Comparison of ENCODE assay signal across 2 cellular contexts in the genomic region with DNA sequence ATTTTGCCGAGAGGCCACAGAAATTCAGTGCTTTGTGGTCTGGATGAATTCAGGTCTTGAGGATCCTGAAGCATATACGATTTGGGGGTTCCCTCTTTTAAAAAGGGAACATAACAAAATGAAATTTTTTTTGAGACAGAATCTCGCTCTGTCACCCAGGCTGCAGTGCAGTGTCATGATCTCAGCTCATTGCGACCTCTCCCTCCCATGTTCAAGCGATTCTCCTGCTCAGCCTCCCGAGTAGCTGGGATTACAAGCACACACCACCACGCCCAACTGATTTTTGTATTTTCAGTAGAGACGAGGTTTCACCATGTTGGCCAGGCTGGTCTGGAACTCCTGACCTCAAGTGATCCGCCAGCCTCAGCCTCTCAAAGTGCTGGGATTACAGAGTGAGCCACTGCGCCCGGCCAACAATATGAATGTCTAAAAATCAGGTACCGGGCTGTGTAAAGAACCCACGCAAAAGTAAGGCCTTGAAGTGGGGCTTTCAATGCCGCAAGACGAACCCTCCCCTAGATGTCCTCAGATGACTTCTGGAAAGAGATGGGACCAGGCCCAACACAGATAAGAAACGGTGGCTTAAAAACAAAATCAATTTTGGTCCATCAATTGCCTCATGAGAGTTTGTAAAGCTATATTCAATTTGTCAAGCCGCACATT.
TF ChIP-seq lines count a peak whose summit lies in the region.

No MANE protein-coding gene starts in this region.

TF ChIP-seq in GM23338, 12 proteins besides CTCF, POLR2A, EP300 and RAD21 (continued from another document):
- TF ChIP-seq, protein P1, sequence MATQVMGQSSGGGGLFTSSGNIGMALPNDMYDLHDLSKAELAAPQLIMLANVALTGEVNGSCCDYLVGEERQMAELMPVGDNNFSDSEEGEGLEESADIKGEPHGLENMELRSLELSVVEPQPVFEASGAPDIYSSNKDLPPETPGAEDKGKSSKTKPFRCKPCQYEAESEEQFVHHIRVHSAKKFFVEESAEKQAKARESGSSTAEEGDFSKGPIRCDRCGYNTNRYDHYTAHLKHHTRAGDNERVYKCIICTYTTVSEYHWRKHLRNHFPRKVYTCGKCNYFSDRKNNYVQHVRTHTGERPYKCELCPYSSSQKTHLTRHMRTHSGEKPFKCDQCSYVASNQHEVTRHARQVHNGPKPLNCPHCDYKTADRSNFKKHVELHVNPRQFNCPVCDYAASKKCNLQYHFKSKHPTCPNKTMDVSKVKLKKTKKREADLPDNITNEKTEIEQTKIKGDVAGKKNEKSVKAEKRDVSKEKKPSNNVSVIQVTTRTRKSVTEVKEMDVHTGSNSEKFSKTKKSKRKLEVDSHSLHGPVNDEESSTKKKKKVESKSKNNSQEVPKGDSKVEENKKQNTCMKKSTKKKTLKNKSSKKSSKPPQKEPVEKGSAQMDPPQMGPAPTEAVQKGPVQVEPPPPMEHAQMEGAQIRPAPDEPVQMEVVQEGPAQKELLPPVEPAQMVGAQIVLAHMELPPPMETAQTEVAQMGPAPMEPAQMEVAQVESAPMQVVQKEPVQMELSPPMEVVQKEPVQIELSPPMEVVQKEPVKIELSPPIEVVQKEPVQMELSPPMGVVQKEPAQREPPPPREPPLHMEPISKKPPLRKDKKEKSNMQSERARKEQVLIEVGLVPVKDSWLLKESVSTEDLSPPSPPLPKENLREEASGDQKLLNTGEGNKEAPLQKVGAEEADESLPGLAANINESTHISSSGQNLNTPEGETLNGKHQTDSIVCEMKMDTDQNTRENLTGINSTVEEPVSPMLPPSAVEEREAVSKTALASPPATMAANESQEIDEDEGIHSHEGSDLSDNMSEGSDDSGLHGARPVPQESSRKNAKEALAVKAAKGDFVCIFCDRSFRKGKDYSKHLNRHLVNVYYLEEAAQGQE (IDR thresholded peaks at IDR 0.05; ENCODE audit: unreplicated experiment), result no peak

TF ChIP-seq in K562, 482 proteins besides CTCF, POLR2A, EP300 and RAD21 (continued from another document and continues in another):
- TF ChIP-seq, protein P2, sequence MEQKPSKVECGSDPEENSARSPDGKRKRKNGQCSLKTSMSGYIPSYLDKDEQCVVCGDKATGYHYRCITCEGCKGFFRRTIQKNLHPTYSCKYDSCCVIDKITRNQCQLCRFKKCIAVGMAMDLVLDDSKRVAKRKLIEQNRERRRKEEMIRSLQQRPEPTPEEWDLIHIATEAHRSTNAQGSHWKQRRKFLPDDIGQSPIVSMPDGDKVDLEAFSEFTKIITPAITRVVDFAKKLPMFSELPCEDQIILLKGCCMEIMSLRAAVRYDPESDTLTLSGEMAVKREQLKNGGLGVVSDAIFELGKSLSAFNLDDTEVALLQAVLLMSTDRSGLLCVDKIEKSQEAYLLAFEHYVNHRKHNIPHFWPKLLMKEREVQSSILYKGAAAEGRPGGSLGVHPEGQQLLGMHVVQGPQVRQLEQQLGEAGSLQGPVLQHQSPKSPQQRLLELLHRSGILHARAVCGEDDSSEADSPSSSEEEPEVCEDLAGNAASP (IDR thresholded peaks at IDR 0.05), result peak; percentile 80
- no peak for TF ChIP-seq ZNF717 (CRISPR knock-in tag; IDR thresholded peaks at IDR 0.05)
- TF ChIP-seq GABPA (tag; conservative IDR thresholded peaks at IDR 0.05; ENCODE audit: low read depth), result no peak
- peak; percentile 79 for TF ChIP-seq NFIC (IDR thresholded peaks at IDR 0.05)
- TF ChIP-seq TRIM24 (IDR thresholded peaks at IDR 0.05), result 0 out of 4 replicates have a peak, but pooled peaks of 1 of the 2 experiments have one; percentile 21
- TF ChIP-seq GTF2E2 (tag; IDR thresholded peaks at IDR 0.05), result no peak
- TF ChIP-seq GATAD2B (IDR thresholded peaks at IDR 0.05; ENCODE audit: borderline replicate concordance), result no peak
- no peak for TF ChIP-seq ZBED1 (IDR thresholded peaks at IDR 0.05)
- TF ChIP-seq, protein P3, sequence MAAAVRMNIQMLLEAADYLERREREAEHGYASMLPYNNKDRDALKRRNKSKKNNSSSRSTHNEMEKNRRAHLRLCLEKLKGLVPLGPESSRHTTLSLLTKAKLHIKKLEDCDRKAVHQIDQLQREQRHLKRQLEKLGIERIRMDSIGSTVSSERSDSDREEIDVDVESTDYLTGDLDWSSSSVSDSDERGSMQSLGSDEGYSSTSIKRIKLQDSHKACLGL (CRISPR knock-in tag; IDR thresholded peaks at IDR 0.05; ENCODE audit: borderline replicate concordance, poor library complexity, severe bottlenecking), result no peak
- no peak for TF ChIP-seq FOXK2 (conservative IDR thresholded peaks at IDR 0.05 in 1 of 2, IDR thresholded peaks at IDR 0.05 in 1 of 2; ENCODE audit: low read depth in 2 of 2)
- no peak for TF ChIP-seq ZC3H4 (CRISPR knock-in tag; IDR thresholded peaks at IDR 0.05; ENCODE audit: borderline replicate concordance)
- TF ChIP-seq ZNF354B (CRISPR knock-in tag; IDR thresholded peaks at IDR 0.05), result no peak
- no peak for TF ChIP-seq PYGO2 (tag; IDR thresholded peaks at IDR 0.05)
- TF ChIP-seq NFE2L1 (tag; IDR thresholded peaks at IDR 0.05; ENCODE audit: borderline replicate concordance, low read depth), result no peak
- TF ChIP-seq, protein P1 (CRISPR knock-in tag; IDR thresholded peaks at IDR 0.05; ENCODE audit: low read depth), result no peak
- TF ChIP-seq MXI1 (IDR thresholded peaks at IDR 0.05; ENCODE audit: low read depth, low read length), result no peak
- TF ChIP-seq ZNF584 (CRISPR knock-in tag; IDR thresholded peaks at IDR 0.05; ENCODE audit: low read depth), result no peak
- no peak for TF ChIP-seq ZNF134 (CRISPR knock-in tag; conservative IDR thresholded peaks at IDR 0.05)
- peak; percentile 19; the same call in 1 of the 2 replicates for TF ChIP-seq NCOA1 (IDR thresholded peaks at IDR 0.05; ENCODE audit: low read depth)
- TF ChIP-seq, protein P4, sequence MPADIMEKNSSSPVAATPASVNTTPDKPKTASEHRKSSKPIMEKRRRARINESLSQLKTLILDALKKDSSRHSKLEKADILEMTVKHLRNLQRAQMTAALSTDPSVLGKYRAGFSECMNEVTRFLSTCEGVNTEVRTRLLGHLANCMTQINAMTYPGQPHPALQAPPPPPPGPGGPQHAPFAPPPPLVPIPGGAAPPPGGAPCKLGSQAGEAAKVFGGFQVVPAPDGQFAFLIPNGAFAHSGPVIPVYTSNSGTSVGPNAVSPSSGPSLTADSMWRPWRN (IDR thresholded peaks at IDR 0.05; ENCODE audit: low read depth), result no peak
- TF ChIP-seq MTF1 (CRISPR knock-in tag; IDR thresholded peaks at IDR 0.05; ENCODE audit: borderline replicate concordance), result no peak
- TF ChIP-seq HSF4 (CRISPR knock-in tag; IDR thresholded peaks at IDR 0.05; ENCODE audit: borderline replicate concordance), result no peak
- TF ChIP-seq CEBPG (CRISPR knock-in tag; IDR thresholded peaks at IDR 0.05), result no peak
- no peak for TF ChIP-seq CEBPG (tag; conservative IDR thresholded peaks at IDR 0.05 in 1 of 2, IDR thresholded peaks at IDR 0.05 in 1 of 2)
- TF ChIP-seq BACH1 (tag; IDR thresholded peaks at IDR 0.05), result 0 out of 2 replicates have a peak, but pooled peaks have one; percentile 31
- TF ChIP-seq SP2 (IDR thresholded peaks at IDR 0.05; ENCODE audit: extremely low read depth, low read depth, low read length, poor library complexity, severe bottlenecking), result no peak
- TF ChIP-seq NR4A1 (CRISPR knock-in tag; IDR thresholded peaks at IDR 0.05), result no peak
- TF ChIP-seq NR4A1 (tag; IDR thresholded peaks at IDR 0.05), result 0 out of 2 replicates have a peak, but pooled peaks have one; percentile 43
- 0 out of 2 replicates have a peak, but pooled peaks have one; percentile 46 for TF ChIP-seq EGR1 (conservative IDR thresholded peaks at IDR 0.05)
- peak; percentile 44; the same call in 1 of the 2 replicates for TF ChIP-seq DPF2 (IDR thresholded peaks at IDR 0.05)
- TF ChIP-seq LEF1 (IDR thresholded peaks at IDR 0.05), result no peak
- TF ChIP-seq SREBF1 (IDR thresholded peaks at IDR 0.05; ENCODE audit: borderline replicate concordance, low read depth, low read length), result no peak
- TF ChIP-seq, protein P5, sequence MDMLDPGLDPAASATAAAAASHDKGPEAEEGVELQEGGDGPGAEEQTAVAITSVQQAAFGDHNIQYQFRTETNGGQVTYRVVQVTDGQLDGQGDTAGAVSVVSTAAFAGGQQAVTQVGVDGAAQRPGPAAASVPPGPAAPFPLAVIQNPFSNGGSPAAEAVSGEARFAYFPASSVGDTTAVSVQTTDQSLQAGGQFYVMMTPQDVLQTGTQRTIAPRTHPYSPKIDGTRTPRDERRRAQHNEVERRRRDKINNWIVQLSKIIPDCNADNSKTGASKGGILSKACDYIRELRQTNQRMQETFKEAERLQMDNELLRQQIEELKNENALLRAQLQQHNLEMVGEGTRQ (CRISPR knock-in tag; IDR thresholded peaks at IDR 0.05), result no peak
- TF ChIP-seq SRSF7 (optimal IDR thresholded peaks at IDR 0.05; ENCODE audit: low read depth, low read length), result no peak
- 0 out of 2 replicates have a peak, but pooled peaks have one; percentile 27 for TF ChIP-seq FOSL1 (tag; conservative IDR thresholded peaks at IDR 0.05)
- TF ChIP-seq, protein P6, sequence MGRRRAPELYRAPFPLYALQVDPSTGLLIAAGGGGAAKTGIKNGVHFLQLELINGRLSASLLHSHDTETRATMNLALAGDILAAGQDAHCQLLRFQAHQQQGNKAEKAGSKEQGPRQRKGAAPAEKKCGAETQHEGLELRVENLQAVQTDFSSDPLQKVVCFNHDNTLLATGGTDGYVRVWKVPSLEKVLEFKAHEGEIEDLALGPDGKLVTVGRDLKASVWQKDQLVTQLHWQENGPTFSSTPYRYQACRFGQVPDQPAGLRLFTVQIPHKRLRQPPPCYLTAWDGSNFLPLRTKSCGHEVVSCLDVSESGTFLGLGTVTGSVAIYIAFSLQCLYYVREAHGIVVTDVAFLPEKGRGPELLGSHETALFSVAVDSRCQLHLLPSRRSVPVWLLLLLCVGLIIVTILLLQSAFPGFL (CRISPR knock-in tag; IDR thresholded peaks at IDR 0.05), result no peak
- no peak for TF ChIP-seq HLTF (IDR thresholded peaks at IDR 0.05)
- TF ChIP-seq RBM15 (IDR thresholded peaks at IDR 0.05; ENCODE audit: insufficient read depth, low read length), result no peak
- TF ChIP-seq, protein P7, sequence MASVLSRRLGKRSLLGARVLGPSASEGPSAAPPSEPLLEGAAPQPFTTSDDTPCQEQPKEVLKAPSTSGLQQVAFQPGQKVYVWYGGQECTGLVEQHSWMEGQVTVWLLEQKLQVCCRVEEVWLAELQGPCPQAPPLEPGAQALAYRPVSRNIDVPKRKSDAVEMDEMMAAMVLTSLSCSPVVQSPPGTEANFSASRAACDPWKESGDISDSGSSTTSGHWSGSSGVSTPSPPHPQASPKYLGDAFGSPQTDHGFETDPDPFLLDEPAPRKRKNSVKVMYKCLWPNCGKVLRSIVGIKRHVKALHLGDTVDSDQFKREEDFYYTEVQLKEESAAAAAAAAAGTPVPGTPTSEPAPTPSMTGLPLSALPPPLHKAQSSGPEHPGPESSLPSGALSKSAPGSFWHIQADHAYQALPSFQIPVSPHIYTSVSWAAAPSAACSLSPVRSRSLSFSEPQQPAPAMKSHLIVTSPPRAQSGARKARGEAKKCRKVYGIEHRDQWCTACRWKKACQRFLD (CRISPR knock-in tag; IDR thresholded peaks at IDR 0.05), result no peak
- TF ChIP-seq ARID1B (IDR thresholded peaks at IDR 0.05), result peak; percentile 52
- TF ChIP-seq HNRNPH1 (optimal IDR thresholded peaks at IDR 0.05; ENCODE audit: low read depth, low read length), result no peak
- TF ChIP-seq SNRNP70 (optimal IDR thresholded peaks at IDR 0.05; ENCODE audit: low read depth, low read length), result no peak
- no peak for TF ChIP-seq SMAD3 (CRISPR knock-in tag; conservative IDR thresholded peaks at IDR 0.05)
- no peak for TF ChIP-seq HMG20A (CRISPR knock-in tag; conservative IDR thresholded peaks at IDR 0.05)
- TF ChIP-seq, protein P8, sequence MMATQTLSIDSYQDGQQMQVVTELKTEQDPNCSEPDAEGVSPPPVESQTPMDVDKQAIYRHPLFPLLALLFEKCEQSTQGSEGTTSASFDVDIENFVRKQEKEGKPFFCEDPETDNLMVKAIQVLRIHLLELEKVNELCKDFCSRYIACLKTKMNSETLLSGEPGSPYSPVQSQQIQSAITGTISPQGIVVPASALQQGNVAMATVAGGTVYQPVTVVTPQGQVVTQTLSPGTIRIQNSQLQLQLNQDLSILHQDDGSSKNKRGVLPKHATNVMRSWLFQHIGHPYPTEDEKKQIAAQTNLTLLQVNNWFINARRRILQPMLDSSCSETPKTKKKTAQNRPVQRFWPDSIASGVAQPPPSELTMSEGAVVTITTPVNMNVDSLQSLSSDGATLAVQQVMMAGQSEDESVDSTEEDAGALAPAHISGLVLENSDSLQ (IDR thresholded peaks at IDR 0.05), result no peak
- no peak; the same call in 1 of the 2 replicates for TF ChIP-seq CTBP1 (IDR thresholded peaks at IDR 0.05; ENCODE audit: borderline replicate concordance)
- TF ChIP-seq, protein P9, sequence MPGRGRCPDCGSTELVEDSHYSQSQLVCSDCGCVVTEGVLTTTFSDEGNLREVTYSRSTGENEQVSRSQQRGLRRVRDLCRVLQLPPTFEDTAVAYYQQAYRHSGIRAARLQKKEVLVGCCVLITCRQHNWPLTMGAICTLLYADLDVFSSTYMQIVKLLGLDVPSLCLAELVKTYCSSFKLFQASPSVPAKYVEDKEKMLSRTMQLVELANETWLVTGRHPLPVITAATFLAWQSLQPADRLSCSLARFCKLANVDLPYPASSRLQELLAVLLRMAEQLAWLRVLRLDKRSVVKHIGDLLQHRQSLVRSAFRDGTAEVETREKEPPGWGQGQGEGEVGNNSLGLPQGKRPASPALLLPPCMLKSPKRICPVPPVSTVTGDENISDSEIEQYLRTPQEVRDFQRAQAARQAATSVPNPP (IDR thresholded peaks at IDR 0.05; ENCODE audit: borderline replicate concordance, insufficient read depth, insufficient read length), result no peak
- peak; percentile 57; the same call in 1 of the 2 replicates for TF ChIP-seq ADNP (tag; IDR thresholded peaks at IDR 0.05)
- TF ChIP-seq SRSF3 (IDR thresholded peaks at IDR 0.05; ENCODE audit: insufficient read depth, low read length), result no peak
- no peak for TF ChIP-seq MTA1 (IDR thresholded peaks at IDR 0.05; ENCODE audit: borderline replicate concordance)
- no peak for TF ChIP-seq ZNF764 (CRISPR knock-in tag; IDR thresholded peaks at IDR 0.05; ENCODE audit: low read depth)
- TF ChIP-seq MAZ (CRISPR knock-in tag; conservative IDR thresholded peaks at IDR 0.05 in 1 of 2, IDR thresholded peaks at IDR 0.05 in 1 of 2), result no peak
